15 cellular contexts compared by ENCODE assay signal in the genomic region with DNA sequence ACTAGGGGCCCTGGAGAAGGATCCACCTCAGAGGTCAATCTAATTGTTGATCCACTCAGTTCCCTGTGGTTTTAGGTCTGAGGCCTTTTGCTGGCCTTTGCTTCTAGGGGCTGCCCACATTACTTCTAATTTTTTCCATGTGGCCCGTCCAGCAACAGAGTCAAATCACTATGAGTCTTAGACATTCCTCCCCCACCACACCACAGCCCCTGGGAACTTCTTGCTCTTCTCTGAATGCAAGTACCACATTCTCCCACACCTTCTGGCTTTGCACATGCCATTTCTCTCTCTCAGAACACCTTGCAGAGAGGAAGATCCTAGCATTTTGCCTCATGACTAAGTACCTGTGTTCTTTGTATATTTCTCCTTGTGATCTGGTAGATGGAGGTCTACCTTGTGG.
DNase-seq lines count a peak whose midpoint lies in the region; ATAC-seq, FAIRE-seq and TF ChIP-seq lines count a peak whose summit lies in the region.
"Had no signal": no experiment of that assay in that cellular context is flagged by ENCODE, and none has a peak within 500 bp of the region (broad histone marks: within the 10 kb centered on the region; RNA-seq: fewer than 3 reads in every experiment).

No MANE protein-coding gene starts in this region.

- H3K27me3 ChIP-seq in GM12878 (replicated peaks in 1 of 2; ENCODE audit: control insufficient read depth in 2 of 2, insufficient read depth in 2 of 2, low read length in 1 of 2): no peaks in the 10 kb centered on the region
- no peaks in the 10 kb centered on the region for H3K27me3 ChIP-seq in GM23248 (replicated peaks; ENCODE audit: insufficient read depth)

- H3K9me3 Mint-ChIP-seq in nephron (no peaks in the 10 kb centered on the region), type B pancreatic cell (peaks cover 2% of the 10 kb centered on the region)
- H3K9me3 Mint-ChIP-seq: CD4-positive, alpha-beta T cell; H9 had no signal

- CTCF ChIA-PET in GM12878 (lab: Yijun Ruan, JAX): interaction anchor here (1.3 kb wide), 1 partner anchor 19 kb away, joined by 3 read pairs; no protein-coding TSS in a partner anchor

- H3K4me2 ChIP-seq in GM12878 (ENCODE audit: control insufficient read depth, insufficient read depth): no peak overlapping the region
- H3K4me2 ChIP-seq in GM23248 (ENCODE audit: unreplicated experiment): no peak overlapping the region

- H3K9me2 ChIP-seq in GM23248 (ENCODE audit: insufficient read depth): no peaks in the 10 kb centered on the region

- POLR2A ChIA-PET in GM12878 (lab: Charles Lee): interaction anchor here (0.6 kb wide), 1 partner anchor 24 kb away, joined by 3 read pairs; no protein-coding TSS in a partner anchor

- H3K27ac ChIP-seq in GM12878 (ENCODE audit: control insufficient read depth, insufficient read depth): no peak overlapping the region
- no peak overlapping the region for H3K27ac ChIP-seq in GM23248

- H3K9ac ChIP-seq in GM12878 (ENCODE audit: control insufficient read depth, insufficient read depth, low read length) (no peak overlapping the region), GM23248 (no peak overlapping the region)

- H4K20me1 ChIP-seq in GM12878 (ENCODE audit: control insufficient read depth, insufficient read depth): no peaks in the 10 kb centered on the region
- no peaks in the 10 kb centered on the region for H4K20me1 ChIP-seq in GM23248 (ENCODE audit: insufficient read depth)

- RAD21 ChIA-PET in GM12878 (lab: Charles Lee; ENCODE audit: unreplicated experiment): interaction anchor here (1.7 kb wide), 1 partner anchor 26 kb away, joined by 3 read pairs; no protein-coding TSS in a partner anchor

- H3K36me3 Mint-ChIP-seq in nephron (ENCODE audit: low read depth) (peaks cover 22% of the 10 kb centered on the region), type B pancreatic cell (peaks cover 25% of the 10 kb centered on the region)

- intact Hi-C loops in GM12878 (cut with micrococcal nuclease; ENCODE audit: unreplicated experiment): no loop called here

- no TSS peak for BruUV-seq in GM12878 (replicated peaks; lab: Mats Ljungman, UMichigan)

- H3K4me3 ChIP-seq in GM12878 (no peak overlapping the region), GM23248 (no peak overlapping the region)

- peak overlapping the region; percentile 73 to 91 (median 85) for H3K27ac Mint-ChIP-seq in nephron
- H3K27ac Mint-ChIP-seq in type B pancreatic cell: peak overlapping the region; percentile 44
- H3K27ac Mint-ChIP-seq: CD4-positive, alpha-beta T cell; H9 had no signal

- H3K4me1 Mint-ChIP-seq in nephron (peaks cover 36% of the 10 kb centered on the region), type B pancreatic cell (ENCODE audit: unreplicated experiment) (peaks cover 17% of the 10 kb centered on the region)

- in situ Hi-C loops in GM12878 (cut with MboI): no loop called here
- in situ Hi-C loops in GM23248 (cut with MboI): no loop called here

- TF ChIP-seq EP300 in GM12878 (IDR thresholded peaks at IDR 0.05; ENCODE audit: borderline replicate concordance in 1 of 2, control insufficient read depth in 1 of 2, low read depth in 2 of 2, low read length in 2 of 2): no peak

- TF ChIP-seq CTCF in GM12878 (IDR thresholded peaks at IDR 0.05 in 2 of 3, conservative IDR thresholded peaks at IDR 0.05 in 1 of 3; ENCODE audit: control insufficient read depth in 2 of 3, extremely low read depth in 1 of 3, insufficient read depth in 1 of 3, low read depth in 3 of 3, low read length in 3 of 3) (no peak), nephron (IDR thresholded peaks at IDR 0.05; ENCODE audit: unreplicated experiment in 3 of 3) (no peak), type B pancreatic cell (conservative IDR thresholded peaks at IDR 0.05) (no peak)

- DNase-seq in GM12892 (ENCODE audit: insufficient read length): no peak
- DNase-seq in GM12878 (ENCODE audit: low read depth, low spot score): no peak
- DNase-seq in type B pancreatic cell (ENCODE audit: extremely low spot score, unreplicated experiment): no peak
- no peak for DNase-seq in GM23248
- DNase-seq in NCI-H2029 (lab: John Stamatoyannopoulos, UW): no peak
- no peak for DNase-seq in stimulated activated CD4-positive, alpha-beta T cell treated with anti-CD3 and anti-CD28 coated beads, Interleukin-4, amount 100 ng/mL, for 4 hours
- DNase-seq: 8988T; C1 segment of cervical spinal cord; CD4-positive, alpha-beta T cell; DMS79; GOT3 had no signal

- no peak for ATAC-seq in GM12878
- ATAC-seq: HepG2 had no signal

- H2AFZ ChIP-seq in GM12878 (ENCODE audit: control insufficient read depth, low read depth, low read length): no peak overlapping the region
- H2AFZ ChIP-seq in GM23248: no peak overlapping the region

- peak; percentile 14 for FAIRE-seq in GM12892 (lab: Jason Lieb, UNC)
- FAIRE-seq in GM12878 (lab: Jason Lieb, UNC): no peak
- FAIRE-seq: HepG2, HTR-8/SVneo had no signal

- no peaks in the 10 kb centered on the region for H3K79me2 ChIP-seq in GM12878 (ENCODE audit: control insufficient read depth, insufficient read depth, low read length)
- H3K79me2 ChIP-seq in GM23248 (ENCODE audit: insufficient read depth): no peaks in the 10 kb centered on the region

- WGBS in GM12878 (ENCODE audit: insufficient coverage, insufficient replicate concordance, low lambda C conversion rate, missing lambda C conversion rate): 17% methylated on average over 1 of the region's 1 CpG
- WGBS in GM23248 (ENCODE audit: low coverage in 1 of 2, low lambda C conversion rate in 2 of 2, missing lambda C conversion rate in 2 of 2), 2 experiments: 100% methylated on average over 1 of the region's 1 CpG

- TF ChIP-seq RAD21 in GM12878 (IDR thresholded peaks at IDR 0.05; ENCODE audit: insufficient read depth, low read depth, low read length): no peak

- no peaks in the 10 kb centered on the region for H3F3A ChIP-seq in GM23248 (ENCODE audit: insufficient read depth)

- SMC1A ChIA-PET in GM12878 (lab: Charles Lee; ENCODE audit: uncharacterized antibody, unreplicated experiment): interaction anchor here (1.1 to 1.2 kb wide), 2 partner anchors 64 to 281 kb away, joined by 3 to 4 read pairs; no protein-coding TSS in a partner anchor

- no peaks in the 10 kb centered on the region for H3K9me3 ChIP-seq in GM12878 (replicated peaks; ENCODE audit: control insufficient read depth, insufficient read depth, low read length)
- no peaks in the 10 kb centered on the region for H3K9me3 ChIP-seq in GM23248 (ENCODE audit: low read depth)

- H3K27me3 Mint-ChIP-seq in nephron (ENCODE audit: low read depth) (no peaks in the 10 kb centered on the region), type B pancreatic cell (no peaks in the 10 kb centered on the region)
- H3K27me3 Mint-ChIP-seq: CD4-positive, alpha-beta T cell had no signal

- H3K36me3 ChIP-seq in GM12878 (ENCODE audit: control insufficient read depth in 2 of 2, insufficient read depth in 2 of 2, low read length in 1 of 2) (no peaks in the 10 kb centered on the region), GM23248 (ENCODE audit: low read depth) (no peaks in the 10 kb centered on the region)

- TF ChIP-seq POLR2A in GM12892 (IDR thresholded peaks at IDR 0.05; ENCODE audit: low read depth, low read length): no peak
- no peak for TF ChIP-seq POLR2A in GM12878 (IDR thresholded peaks at IDR 0.05; ENCODE audit: low read depth, low read length)

- H3K4me1 ChIP-seq in GM12878 (ENCODE audit: control insufficient read depth, insufficient read depth, low read length) (no peaks in the 10 kb centered on the region), GM23248 (ENCODE audit: insufficient read depth) (no peaks in the 10 kb centered on the region)

- no peak overlapping the region for H3K4me3 Mint-ChIP-seq in nephron
- H3K4me3 Mint-ChIP-seq in type B pancreatic cell: no peak overlapping the region
- H3K4me3 Mint-ChIP-seq: CD4-positive, alpha-beta T cell; H9 had no signal

TF ChIP-seq in GM12878, 131 proteins besides CTCF, POLR2A, EP300 and RAD21:
- peak; percentile 38 for TF ChIP-seq RUNX3 (IDR thresholded peaks at IDR 0.05; ENCODE audit: low read length)
- TF ChIP-seq RFX5 (IDR thresholded peaks at IDR 0.05; ENCODE audit: low read depth, low read length): no peak
- TF ChIP-seq KDM1A (IDR thresholded peaks at IDR 0.05; ENCODE audit: borderline replicate concordance): no peak
